In genomic region chr1:211923065-211923464, GRCh38 we compare ENCODE assay signal across 28 cellular contexts.
"Had no signal": no experiment of that assay in that cellular context is flagged by ENCODE, and none has a peak within 500 bp of the region (broad histone marks: within the 10 kb centered on the region; RNA-seq: fewer than 3 reads in every experiment).

No MANE protein-coding gene starts in this region.

- H3K36me3 ChIP-seq: left lung, lower lobe of right lung, ovary, spleen, tibial nerve, uterus had no signal

- H3K4me3 Mint-ChIP-seq: immature natural killer cell; naive thymus-derived CD4-positive, alpha-beta T cell; natural killer cell treated with Interleukin-12 subunit alpha and Interleukin-12 subunit beta and Interleukin-15 and Interleukin-18, amount 100 ng/mL, for 72 hours; stimulated activated memory B cell treated with anti-CD40 and anti-IgM and Interleukin-4, amounts not matched to agents 10 μg/mL and 1 μg/mL and 100 μg/mL, for 72 hours; stimulated activated naive CD8-positive, alpha-beta T cell treated with anti-CD3 and anti-CD28 coated beads, Interleukin-15, amount 100 ng/mL, for 72 hours; type B pancreatic cell had no signal

- H3K4me1 ChIP-seq: uterus had no signal

- H3K27me3 Mint-ChIP-seq: stimulated activated memory B cell treated with anti-CD40 and anti-IgM and Interleukin-4, amounts not matched to agents 10 μg/mL and 1 μg/mL and 100 μg/mL, for 72 hours; type B pancreatic cell had no signal

- FAIRE-seq: islet of Langerhans, kidney had no signal

- H3K9me3 Mint-ChIP-seq: immature natural killer cell; natural killer cell treated with Interleukin-12 subunit alpha and Interleukin-12 subunit beta and Interleukin-15 and Interleukin-18, amount 100 ng/mL, for 72 hours; stimulated activated memory B cell treated with anti-CD40 and anti-IgM and Interleukin-4, amounts not matched to agents 10 μg/mL and 1 μg/mL and 100 μg/mL, for 72 hours; stimulated activated naive CD8-positive, alpha-beta T cell treated with anti-CD3 and anti-CD28 coated beads, Interleukin-15, amount 100 ng/mL, for 72 hours; type B pancreatic cell had no signal

- H3K27ac Mint-ChIP-seq: immature natural killer cell; naive thymus-derived CD4-positive, alpha-beta T cell; progenitor cell of endocrine pancreas; stimulated activated memory B cell treated with anti-CD40 and anti-IgM and Interleukin-4, amounts not matched to agents 10 μg/mL and 1 μg/mL and 100 μg/mL, for 72 hours; stimulated activated naive CD8-positive, alpha-beta T cell treated with anti-CD3 and anti-CD28 coated beads, Interleukin-15, amount 100 ng/mL, for 72 hours; type B pancreatic cell had no signal

- H3K9me3 ChIP-seq: left lung, lower lobe of right lung, mucosa of descending colon, ovary, spleen, tibial nerve, uterus had no signal

- H3K27ac ChIP-seq: left lung, lower lobe of right lung, ovary, skin epidermis, spleen, tibial nerve, uterus had no signal

- H3K36me3 Mint-ChIP-seq: immature natural killer cell; naive thymus-derived CD4-positive, alpha-beta T cell; natural killer cell treated with Interleukin-12 subunit alpha and Interleukin-12 subunit beta and Interleukin-15 and Interleukin-18, amount 100 ng/mL, for 72 hours; stimulated activated memory B cell treated with anti-CD40 and anti-IgM and Interleukin-4, amounts not matched to agents 10 μg/mL and 1 μg/mL and 100 μg/mL, for 72 hours; type B pancreatic cell had no signal

- ATAC-seq: left colon; left lung; lower lobe of right lung; mucosa of descending colon; naive thymus-derived CD4-positive, alpha-beta T cell; right cardiac atrium; sciatic nerve; stimulated activated memory B cell treated with anti-CD40 and anti-IgM and Interleukin-4, amounts not matched to agents 10 μg/mL and 1 μg/mL and 100 μg/mL, for 72 hours; stimulated activated naive CD8-positive, alpha-beta T cell treated with anti-CD3 and anti-CD28 coated beads, Interleukin-15, amount 100 ng/mL, for 72 hours had no signal

- H3K27me3 ChIP-seq: left lung, ovary, spleen, tibial nerve, uterus had no signal

- H3K4me3 ChIP-seq: left lung, lower lobe of right lung, mucosa of descending colon, ovary, skin epidermis, spleen, tibial nerve, uterus had no signal

- DNase-seq: hypothalamus; immature natural killer cell; kidney; left colon; left lung; lower lobe of right lung; midbrain; mucosa of descending colon; naive thymus-derived CD4-positive, alpha-beta T cell; ovary; retina; right cardiac atrium; spleen; stimulated activated CD4-positive, alpha-beta T cell treated with anti-CD3 and anti-CD28 coated beads, Interleukin-2, amount 100 ng/mL, for 48 hours; stimulated activated CD4-positive, alpha-beta T cell treated with anti-CD3 and anti-CD28 coated beads, Interleukin-4, amount 100 ng/mL, for 4 hours; stimulated activated CD8-positive, alpha-beta memory T cell treated with anti-CD3 and anti-CD28 coated beads, Interleukin-4, amount 100 ng/mL, for 48 hours; stimulated activated naive CD4-positive, alpha-beta T cell treated with Interleukin-2 at 50 U/mL for 16 hours; stimulated activated naive CD8-positive, alpha-beta T cell treated with anti-CD3 and anti-CD28 coated beads, Interleukin-15, amount 100 ng/mL, for 72 hours; substantia nigra; uterus had no signal

- H3K4me1 Mint-ChIP-seq: stimulated activated naive CD8-positive, alpha-beta T cell treated with anti-CD3 and anti-CD28 coated beads, Interleukin-15, amount 100 ng/mL, for 72 hours had no signal
